Comparison of ENCODE assay signal across 11 cellular contexts in the genomic region with DNA sequence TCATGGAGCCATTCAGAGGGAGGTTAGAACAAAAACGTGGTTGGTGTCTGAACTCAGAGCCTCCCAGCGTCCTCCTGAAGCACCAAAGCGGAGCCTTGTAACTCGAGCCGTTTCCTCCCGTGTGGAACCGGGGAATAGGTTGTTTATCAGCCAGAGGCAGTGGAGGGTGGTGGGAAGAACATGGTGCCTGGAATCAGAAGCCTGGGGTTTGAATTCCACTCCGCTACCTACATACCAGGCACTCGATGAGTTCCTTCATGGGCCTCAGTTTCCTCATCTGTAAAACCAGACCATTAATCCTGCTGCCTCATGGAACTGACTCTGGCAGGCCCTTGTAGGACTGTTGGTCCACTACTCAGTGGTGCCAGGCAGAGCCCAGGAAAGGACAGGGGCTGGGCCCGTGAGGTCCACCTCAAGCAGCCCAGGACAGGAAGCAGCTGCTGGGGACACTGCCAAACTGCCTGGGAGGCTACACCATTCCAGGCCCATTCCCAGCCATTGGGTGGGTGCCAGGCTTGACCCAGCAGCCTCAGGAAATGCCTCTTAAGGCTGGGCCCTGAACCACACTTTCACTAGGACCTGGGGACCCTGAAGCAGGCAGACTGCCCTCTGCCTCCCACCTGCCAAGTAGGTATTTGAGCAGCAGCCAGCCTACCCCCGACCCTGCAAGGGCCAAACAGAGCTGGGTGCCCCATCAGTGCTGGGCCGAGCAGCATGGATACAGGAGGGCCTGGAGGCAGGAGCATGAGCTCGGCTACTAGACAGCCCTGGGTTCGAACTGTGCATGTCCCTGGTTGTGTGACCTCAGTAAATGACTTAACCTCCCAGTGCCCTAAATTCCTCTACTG. TPM values are rescaled to one million over a fixed set of nuclear protein-coding genes. Genes with fewer than 3 reads are reported as not detected.
DNase-seq lines count a peak whose midpoint lies in the region; TF ChIP-seq lines count a peak whose summit lies in the region.
"Had no signal": no experiment of that assay in that cellular context is flagged by ENCODE, and none has a peak within 500 bp of the region (broad histone marks: within the 10 kb centered on the region; RNA-seq: fewer than 3 reads in every experiment).

No MANE protein-coding gene starts in this region.

- TF ChIP-seq CTCF in fibroblast of the aortic adventitia (IDR thresholded peaks at IDR 0.05; ENCODE audit: insufficient read depth, low read length) (no peak), lower leg skin (IDR thresholded peaks at IDR 0.05) (no peak)

- DNase-seq in ELF-1 (ENCODE audit: low read depth, low spot score) = peak; percentile 69
- DNase-seq in NCI-H69 (lab: John Stamatoyannopoulos, UW) = peak; percentile 28
- DNase-seq in fibroblast of the aortic adventitia (ENCODE audit: low read depth) = peak; percentile 74
- DNase-seq in posterior vena cava (ENCODE audit: low spot score) = peak; percentile 86
- no peak for DNase-seq in activated CD8-positive, alpha-beta memory T cell treated with anti-CD3 and anti-CD28 coated beads, Interleukin-2, amount 50 U/mL, for 48 hours
- no peak for DNase-seq in amygdala (lab: John Stamatoyannopoulos, UW)
- DNase-seq in central memory CD4-positive, alpha-beta T cell = no peak
- DNase-seq in lower leg skin (ENCODE audit: low spot score in 2 of 2) = no peak
- DNase-seq: activated CD4-positive, alpha-beta memory T cell treated with anti-CD3 and anti-CD28 coated beads for 36 hours; NCI-H1694; trophoblast cell had no signal

- 61 to 73% methylated on average over 14 of the region's 14 CpGs for WGBS in lower leg skin, 2 donors

- no peak for TF ChIP-seq POLR2A in lower leg skin (IDR thresholded peaks at IDR 0.05)

- intact Hi-C loops in posterior vena cava (cut with DNase I) (loop anchor here (5.0 kb wide), 2 partner anchors 62 to 77 kb away; a partner anchor contains a TSS), lower leg skin (cut with DNase I; ENCODE audit: low total_unique reads) (loop anchor here (5.0 kb wide), 2 partner anchors 62 to 82 kb away; a partner anchor contains a TSS)

- H3K4me3 ChIP-seq in fibroblast of the aortic adventitia (ENCODE audit: low read depth, low read length) (no peak overlapping the region), lower leg skin (ENCODE audit: low read depth, poor library complexity, severe bottlenecking) (no peak overlapping the region)

RNA-seq across cellular contexts. Expression of a gene that starts 33.4 kb away (rescaled TPM):
- total RNA-seq in fibroblast of the aortic adventitia (ENCODE audit: low replicate concordance) (1.6 and 2.9 TPM in 2 replicates), posterior vena cava (10 to 100 TPM; 34.1 to 36.3 TPM), lower leg skin (10 to 100 TPM; 27.2 to 35.8 (median 31.4) TPM)

Comparison
In these comparisons a context has a peak if more than half of its experiments do, and no peak if none do; other contexts are left out.
1. DNase-seq: peak in ELF-1 (single experiment), NCI-H69 (single experiment), fibroblast of the aortic adventitia (single experiment) and posterior vena cava (single experiment); none in activated CD8-positive, alpha-beta memory T cell treated with anti-CD3 and anti-CD28 coated beads, Interleukin-2, amount 50 U/mL, for 48 hours (single experiment), amygdala (0 of 56), central memory CD4-positive, alpha-beta T cell (single experiment) and lower leg skin (0 of 2).